In genomic region chr14:90301122-90301521, GRCh38 we compare ENCODE assay signal across 1 cellular context.
TF ChIP-seq lines count a peak whose summit lies in the region.

No MANE protein-coding gene starts in this region.

TF ChIP-seq in SK-N-SH treated with all-trans-retinoic acid at 6 μM for 48 hours, 23 proteins besides CTCF, POLR2A, EP300 and RAD21 (continued from another document):
- TF ChIP-seq TSHZ2 (CRISPR knock-in tag; IDR thresholded peaks at IDR 0.05) (no peak), ZNF565 (CRISPR knock-in tag; conservative IDR thresholded peaks at IDR 0.05; ENCODE audit: low read depth) (no peak), ZFP3 (CRISPR knock-in tag; IDR thresholded peaks at IDR 0.05) (no peak), RARB (CRISPR knock-in tag; IDR thresholded peaks at IDR 0.05) (no peak), TCF4 (CRISPR knock-in tag; IDR thresholded peaks at IDR 0.05; ENCODE audit: borderline replicate concordance) (no peak), CSDC2 (CRISPR knock-in tag; IDR thresholded peaks at IDR 0.05) (no peak), CREB5 (CRISPR knock-in tag; IDR thresholded peaks at IDR 0.05; ENCODE audit: low read depth) (no peak), OSR1 (CRISPR knock-in tag; IDR thresholded peaks at IDR 0.05) (no peak), SNAI2 (CRISPR knock-in tag; IDR thresholded peaks at IDR 0.05) (no peak), GLIS3 (CRISPR knock-in tag; IDR thresholded peaks at IDR 0.05) (no peak)
